In the genomic region with DNA sequence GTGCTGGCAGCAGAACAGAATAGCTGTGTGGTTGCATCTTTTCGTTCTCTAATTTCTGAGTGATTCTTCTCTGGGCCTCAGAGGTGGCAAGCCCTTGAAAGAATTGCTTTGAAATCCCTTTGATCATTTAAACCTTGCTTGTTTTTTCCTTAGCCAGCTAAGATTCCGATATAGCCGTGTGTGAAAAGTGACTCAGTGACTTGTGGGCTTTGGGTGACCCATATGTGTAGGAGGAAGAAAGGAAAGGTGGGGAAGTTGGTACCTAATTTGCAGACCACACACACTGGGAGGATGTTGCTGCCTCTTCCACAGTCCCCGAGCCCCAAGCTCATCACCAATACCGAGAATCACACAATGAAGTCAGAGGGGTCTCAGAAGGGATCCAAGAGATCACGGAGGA, we compare ENCODE assay signal across 23 cellular contexts. TPM values are rescaled to one million over a fixed set of nuclear protein-coding genes. Genes with fewer than 3 reads are reported as not detected.
DNase-seq lines count a peak whose midpoint lies in the region; ATAC-seq and TF ChIP-seq lines count a peak whose summit lies in the region.
"Had no signal": no experiment of that assay in that cellular context is flagged by ENCODE, and none has a peak within 500 bp of the region (broad histone marks: within the 10 kb centered on the region; RNA-seq: fewer than 3 reads in every experiment).

No MANE protein-coding gene starts in this region.

- no peak overlapping the region for H3K27ac Mint-ChIP-seq in activated naive CD4-positive, alpha-beta T cell treated with anti-CD3 and anti-CD28 coated beads for 36 hours
- no peak overlapping the region for H3K27ac Mint-ChIP-seq in activated naive CD4-positive, alpha-beta T cell treated with anti-CD3 and anti-CD28 coated beads, Interleukin-2, amount 10 ng/mL, durations not matched to agents 7 days and 5 days
- H3K27ac Mint-ChIP-seq in stimulated activated naive CD8-positive, alpha-beta T cell treated with anti-CD3 and anti-CD28 coated beads, Interleukin-15, amount 100 ng/mL, for 72 hours: no peak overlapping the region
- H3K27ac Mint-ChIP-seq: CD4-positive, alpha-beta T cell; GM23338 had no signal

- CTCF ChIA-PET in activated naive CD4-positive, alpha-beta T cell treated with anti-CD3 and anti-CD28 coated beads for 36 hours (lab: Charles Lee): interaction anchor here (1.1 kb wide), 1 partner anchor 10 kb away, joined by 7 read pairs; no protein-coding TSS in a partner anchor
- CTCF ChIA-PET in activated naive CD4-positive, alpha-beta T cell treated with anti-CD3 and anti-CD28 coated beads, Interleukin-2, amount 10 ng/mL, durations not matched to agents 7 days and 5 days (lab: Charles Lee): interaction anchor here (1.2 kb wide), 1 partner anchor 10 kb away, joined by 5 read pairs; no protein-coding TSS in a partner anchor

- no peak overlapping the region for H3K4me3 ChIP-seq in coronary artery
- H3K4me3 ChIP-seq: colonic mucosa, GM23338, SK-N-MC, upper lobe of left lung had no signal

- DNase-seq in activated naive CD4-positive, alpha-beta T cell treated with anti-CD3 and anti-CD28 coated beads for 36 hours: peak; percentile 67
- DNase-seq in activated naive CD4-positive, alpha-beta T cell treated with anti-CD3 and anti-CD28 coated beads, Interleukin-2, amount 10 ng/mL, durations not matched to agents 7 days and 5 days: no peak
- peak; percentile 60 to 69 for DNase-seq in activated T-cell treated with anti-CD3 and anti-CD28 coated beads, Interleukin-2, amount 50 U/mL, for 48 hours
- DNase-seq in stimulated activated CD4-positive, alpha-beta T cell treated with anti-CD3 and anti-CD28 coated beads, Interleukin-15, amount 100 ng/mL, for 24 hours: peak; percentile 70
- peak; percentile 63 to 83 for DNase-seq in stimulated activated naive CD8-positive, alpha-beta T cell treated with anti-CD3 and anti-CD28 coated beads, Interleukin-15, amount 100 ng/mL, for 72 hours
- DNase-seq in coronary artery (ENCODE audit: low spot score): no peak
- DNase-seq: brain microvascular endothelial cell; CD4-positive, alpha-beta T cell; colonic mucosa; DMS 273 treated with DMSO at 0.1 percent for 48 hours; GDM1; IMR-90; mammary epithelial cell; NCI-H1417 treated with DMSO at 0.1 percent for 48 hours; nucleus accumbens; retina; T1000 had no signal

- H3K4me3 Mint-ChIP-seq in activated naive CD4-positive, alpha-beta T cell treated with anti-CD3 and anti-CD28 coated beads for 36 hours: no peak overlapping the region
- no peak overlapping the region for H3K4me3 Mint-ChIP-seq in activated naive CD4-positive, alpha-beta T cell treated with anti-CD3 and anti-CD28 coated beads, Interleukin-2, amount 10 ng/mL, durations not matched to agents 7 days and 5 days
- no peak overlapping the region for H3K4me3 Mint-ChIP-seq in stimulated activated naive CD8-positive, alpha-beta T cell treated with anti-CD3 and anti-CD28 coated beads, Interleukin-15, amount 100 ng/mL, for 72 hours
- H3K4me3 Mint-ChIP-seq: CD4-positive, alpha-beta T cell; GM23338 had no signal

- peaks cover 18% of the 10 kb centered on the region for H3K4me1 Mint-ChIP-seq in activated naive CD4-positive, alpha-beta T cell treated with anti-CD3 and anti-CD28 coated beads for 36 hours (ENCODE audit: low read depth)
- H3K4me1 Mint-ChIP-seq in activated naive CD4-positive, alpha-beta T cell treated with anti-CD3 and anti-CD28 coated beads, Interleukin-2, amount 10 ng/mL, durations not matched to agents 7 days and 5 days: peaks cover 2% of the 10 kb centered on the region
- H3K4me1 Mint-ChIP-seq in stimulated activated naive CD8-positive, alpha-beta T cell treated with anti-CD3 and anti-CD28 coated beads, Interleukin-15, amount 100 ng/mL, for 72 hours: peaks cover 44% of the 10 kb centered on the region

- H3K27me3 Mint-ChIP-seq in activated naive CD4-positive, alpha-beta T cell treated with anti-CD3 and anti-CD28 coated beads for 36 hours (ENCODE audit: low read depth): peaks cover 11% of the 10 kb centered on the region
- peaks cover 23% of the 10 kb centered on the region for H3K27me3 Mint-ChIP-seq in activated naive CD4-positive, alpha-beta T cell treated with anti-CD3 and anti-CD28 coated beads, Interleukin-2, amount 10 ng/mL, durations not matched to agents 7 days and 5 days
- peaks cover 60% of the 10 kb centered on the region for H3K27me3 Mint-ChIP-seq in stimulated activated naive CD8-positive, alpha-beta T cell treated with anti-CD3 and anti-CD28 coated beads, Interleukin-15, amount 100 ng/mL, for 72 hours

- no peaks in the 10 kb centered on the region for H3K36me3 Mint-ChIP-seq in activated naive CD4-positive, alpha-beta T cell treated with anti-CD3 and anti-CD28 coated beads for 36 hours (ENCODE audit: low read depth)
- H3K36me3 Mint-ChIP-seq in activated naive CD4-positive, alpha-beta T cell treated with anti-CD3 and anti-CD28 coated beads, Interleukin-2, amount 10 ng/mL, durations not matched to agents 7 days and 5 days: no peaks in the 10 kb centered on the region

- no peak for TF ChIP-seq CTCF in coronary artery (IDR thresholded peaks at IDR 0.05)

- H3K9me3 Mint-ChIP-seq in activated naive CD4-positive, alpha-beta T cell treated with anti-CD3 and anti-CD28 coated beads for 36 hours: no peaks in the 10 kb centered on the region
- H3K9me3 Mint-ChIP-seq in activated naive CD4-positive, alpha-beta T cell treated with anti-CD3 and anti-CD28 coated beads, Interleukin-2, amount 10 ng/mL, durations not matched to agents 7 days and 5 days: no peaks in the 10 kb centered on the region
- H3K9me3 Mint-ChIP-seq in stimulated activated naive CD8-positive, alpha-beta T cell treated with anti-CD3 and anti-CD28 coated beads, Interleukin-15, amount 100 ng/mL, for 72 hours: peaks cover 8 to 10% of the 10 kb centered on the region in 2 donors
- H3K9me3 Mint-ChIP-seq: CD4-positive, alpha-beta T cell; GM23338 had no signal

- intact Hi-C loops in activated naive CD4-positive, alpha-beta T cell treated with anti-CD3 and anti-CD28 coated beads for 36 hours (cut with micrococcal nuclease): loop anchor here (1.0 kb wide), 1 partner anchor 245 kb away; no protein-coding TSS in a partner anchor

- H3K27ac ChIP-seq in coronary artery: no peak overlapping the region
- H3K27ac ChIP-seq: brain microvascular endothelial cell, colonic mucosa, SK-N-MC, upper lobe of left lung had no signal

- ATAC-seq in stimulated activated naive CD8-positive, alpha-beta T cell treated with anti-CD3 and anti-CD28 coated beads, Interleukin-15, amount 100 ng/mL, for 72 hours: peak; percentile 99
- ATAC-seq in GM21360 (IDR thresholded peaks at IDR 0.05; ENCODE audit: unreplicated experiment) (no peak), GM21717 (IDR thresholded peaks at IDR 0.05; ENCODE audit: unreplicated experiment) (no peak)
- ATAC-seq: GM23338 had no signal

RNA-seq across cellular contexts. Expression of a gene that starts 18.8 kb away (rescaled TPM):
- total RNA-seq in activated naive CD4-positive, alpha-beta T cell treated with anti-CD3 and anti-CD28 coated beads for 36 hours: not detected
- total RNA-seq: IMR-90, RPMI7951 had no signal

Comparison
In these comparisons a context has a peak if more than half of its experiments do, and no peak if none do; other contexts are left out.
1. DNase-seq: peak in activated naive CD4-positive, alpha-beta T cell treated with anti-CD3 and anti-CD28 coated beads for 36 hours (single experiment), activated T-cell treated with anti-CD3 and anti-CD28 coated beads, Interleukin-2, amount 50 U/mL, for 48 hours (2 of 2), stimulated activated CD4-positive, alpha-beta T cell treated with anti-CD3 and anti-CD28 coated beads, Interleukin-15, amount 100 ng/mL, for 24 hours (single experiment) and stimulated activated naive CD8-positive, alpha-beta T cell treated with anti-CD3 and anti-CD28 coated beads, Interleukin-15, amount 100 ng/mL, for 72 hours (2 of 2); none in activated naive CD4-positive, alpha-beta T cell treated with anti-CD3 and anti-CD28 coated beads, Interleukin-2, amount 10 ng/mL, durations not matched to agents 7 days and 5 days (single experiment) and coronary artery (single experiment).